ENCODE assay signal across 29 cellular contexts in genomic region chr4:185186769-185187168, GRCh38.
"Had no signal": no experiment of that assay in that cellular context is flagged by ENCODE, and none has a peak within 500 bp of the region (broad histone marks: within the 10 kb centered on the region; RNA-seq: fewer than 3 reads in every experiment).

No MANE protein-coding gene starts in this region.

- DNase-seq: activated CD4-positive, alpha-beta memory T cell treated with anti-CD3 and anti-CD28 coated beads, Interleukin-2, amount 10 ng/mL, durations not matched to agents 7 days and 5 days; activated CD4-positive, alpha-beta T cell treated with anti-CD3 and anti-CD28 coated beads for 1 hour; activated CD4-positive, alpha-beta T cell treated with anti-CD3 and anti-CD28 coated beads for 4 hours; activated CD4-positive, alpha-beta T cell treated with anti-CD3 and anti-CD28 coated beads, Interleukin-2, amount 10 ng/mL, durations not matched to agents 7 days and 5 days; activated CD4-positive, alpha-beta T cell treated with anti-CD3 and anti-CD28 coated beads, Interleukin-2, amount 50 U/mL, for 4 hours; activated CD8-positive, alpha-beta memory T cell treated with anti-CD3 and anti-CD28 coated beads, Interleukin-2, amount 50 U/mL, for 48 hours; activated gamma-delta T cell; activated naive CD4-positive, alpha-beta T cell; activated naive CD4-positive, alpha-beta T cell treated with anti-CD3 and anti-CD28 coated beads, Interleukin-2, amount 10 ng/mL, durations not matched to agents 7 days and 5 days; activated naive CD8-positive, alpha-beta T cell treated with anti-CD3 and anti-CD28 coated beads, Interleukin-2, amount 10 ng/mL, durations not matched to agents 7 days and 5 days; activated T-cell treated with anti-CD3 and anti-CD28 coated beads for 4 hours; activated T-cell treated with anti-CD3 and anti-CD28 coated beads, Interleukin-2, amount 50 U/mL, for 24 hours; activated T-cell treated with anti-CD3 and anti-CD28 coated beads, Interleukin-2, amount 50 U/mL, for 72 hours; brain microvascular endothelial cell; dorsolateral prefrontal cortex; effector memory CD4-positive, alpha-beta T cell; endodermal cell; foreskin fibroblast; head of caudate nucleus; T-helper 2 cell had no signal

- H3K27me3 Mint-ChIP-seq: activated CD4-positive, alpha-beta memory T cell treated with anti-CD3 and anti-CD28 coated beads, Interleukin-2, amount 10 ng/mL, durations not matched to agents 7 days and 5 days; activated CD4-positive, alpha-beta T cell treated with anti-CD3 and anti-CD28 coated beads, Interleukin-2, amount 10 ng/mL, durations not matched to agents 7 days and 5 days; activated naive CD4-positive, alpha-beta T cell treated with anti-CD3 and anti-CD28 coated beads, Interleukin-2, amount 10 ng/mL, durations not matched to agents 7 days and 5 days; activated naive CD8-positive, alpha-beta T cell treated with anti-CD3 and anti-CD28 coated beads, Interleukin-2, amount 10 ng/mL, durations not matched to agents 7 days and 5 days; activated T-cell treated with anti-CD3 and anti-CD28 coated beads, Interleukin-2, amount 50 U/mL, for 24 hours; central memory CD8-positive, alpha-beta T cell; dendritic cell treated with granulocyte-macrophage colony-stimulating factor and Interleukin-4, amounts not matched to agents 40 ng/mL and 50 ng/mL, for 4 days had no signal

- H3K27ac Mint-ChIP-seq: activated CD4-positive, alpha-beta memory T cell treated with anti-CD3 and anti-CD28 coated beads, Interleukin-2, amount 10 ng/mL, durations not matched to agents 7 days and 5 days; activated CD4-positive, alpha-beta T cell treated with anti-CD3 and anti-CD28 coated beads, Interleukin-2, amount 10 ng/mL, durations not matched to agents 7 days and 5 days; activated naive CD4-positive, alpha-beta T cell treated with anti-CD3 and anti-CD28 coated beads, Interleukin-2, amount 10 ng/mL, durations not matched to agents 7 days and 5 days; activated naive CD4-positive, alpha-beta T cell treated with anti-CD3 and anti-CD28 coated beads, Interleukin-2, amount 50 U/mL, for 72 hours; activated naive CD8-positive, alpha-beta T cell treated with anti-CD3 and anti-CD28 coated beads, Interleukin-2, amount 10 ng/mL, durations not matched to agents 7 days and 5 days; activated T-cell treated with anti-CD3 and anti-CD28 coated beads, Interleukin-2, amount 50 U/mL, for 24 hours; activated T-cell treated with anti-CD3 and anti-CD28 coated beads, Interleukin-2, amount 50 U/mL, for 72 hours; dendritic cell treated with granulocyte-macrophage colony-stimulating factor and Interleukin-4, amounts not matched to agents 40 ng/mL and 50 ng/mL, for 4 days; endodermal cell had no signal

- H3K9me3 ChIP-seq: ascending aorta had no signal

- ATAC-seq: activated naive CD4-positive, alpha-beta T cell treated with anti-CD3 and anti-CD28 coated beads, Interleukin-2, amount 50 U/mL, for 72 hours; activated T-cell treated with anti-CD3 and anti-CD28 coated beads, Interleukin-2, amount 50 U/mL, for 72 hours; esophagus mucosa; WTC11 had no signal

- H3K4me3 Mint-ChIP-seq: activated CD4-positive, alpha-beta memory T cell treated with anti-CD3 and anti-CD28 coated beads, Interleukin-2, amount 10 ng/mL, durations not matched to agents 7 days and 5 days; activated CD4-positive, alpha-beta T cell treated with anti-CD3 and anti-CD28 coated beads, Interleukin-2, amount 10 ng/mL, durations not matched to agents 7 days and 5 days; activated naive CD4-positive, alpha-beta T cell treated with anti-CD3 and anti-CD28 coated beads, Interleukin-2, amount 10 ng/mL, durations not matched to agents 7 days and 5 days; activated naive CD8-positive, alpha-beta T cell treated with anti-CD3 and anti-CD28 coated beads, Interleukin-2, amount 10 ng/mL, durations not matched to agents 7 days and 5 days; activated T-cell treated with anti-CD3 and anti-CD28 coated beads, Interleukin-2, amount 50 U/mL, for 24 hours; activated T-cell treated with anti-CD3 and anti-CD28 coated beads, Interleukin-2, amount 50 U/mL, for 72 hours; central memory CD8-positive, alpha-beta T cell; dendritic cell treated with granulocyte-macrophage colony-stimulating factor and Interleukin-4, amounts not matched to agents 40 ng/mL and 50 ng/mL, for 4 days; endodermal cell; WTC11 had no signal

- FAIRE-seq: bronchial epithelial cell, frontal cortex, TTC549 had no signal
